In the genomic region with DNA sequence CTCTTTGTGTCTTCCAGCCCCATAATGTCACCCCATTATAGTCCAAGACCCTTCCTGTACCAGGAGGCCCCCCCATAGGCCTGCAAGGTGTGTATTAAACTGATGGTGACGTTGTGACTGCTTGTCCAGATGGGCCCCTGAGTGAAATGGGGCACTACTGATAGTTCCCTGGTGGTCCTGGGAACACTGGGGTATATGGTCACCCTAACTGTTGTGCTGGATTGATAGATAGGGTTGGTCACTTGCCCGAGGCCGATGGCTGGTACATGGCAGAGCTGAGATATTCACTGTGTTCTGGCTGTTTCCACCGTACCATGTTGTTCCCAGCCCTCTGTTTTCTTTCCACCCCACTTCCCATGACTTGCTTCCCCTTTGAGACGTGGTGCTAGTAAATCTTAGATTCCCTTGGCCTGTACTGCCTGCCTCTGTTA, we compare ENCODE assay signal across 10 cellular contexts. TPM values are rescaled to one million over a fixed set of nuclear protein-coding genes. Genes with fewer than 3 reads are reported as not detected.
A peak's percentile ranks its signal among the peaks of the same experiment; 100 is the strongest.
DNase-seq lines count a peak whose midpoint lies in the region; TF ChIP-seq lines count a peak whose summit lies in the region.
"Had no signal": no experiment of that assay in that cellular context is flagged by ENCODE, and none has a peak within 500 bp of the region (broad histone marks: within the 10 kb centered on the region; RNA-seq: fewer than 3 reads in every experiment).

No MANE protein-coding gene starts in this region.

- H3K27me3 ChIP-seq in Caco-2 (replicated peaks; ENCODE audit: control insufficient read depth, insufficient read depth, low read length), result no peaks in the 10 kb centered on the region

- H3K9me3 ChIP-seq in Caco-2, result no peaks in the 10 kb centered on the region
- H3K9me3 ChIP-seq in OCI-LY7 (ENCODE audit: low read length), result no peaks in the 10 kb centered on the region
- H3K9me3 ChIP-seq: HAP-1 had no signal

- no peaks in the 10 kb centered on the region for H3K9me2 ChIP-seq in OCI-LY7 (ENCODE audit: insufficient read depth, low read length)

- no peak for DNase-seq in Caco-2
- no peak for DNase-seq in activated T-helper 1 cell treated with anti-CD3 and anti-CD28 coated beads, Interleukin-12 subunit alpha, Interleukin-12 subunit beta, Interleukin-2, Interleukin-4 antibody, amounts not matched to agents 30 ng/mL and 10 ng/mL and 1 ng/mL, durations not matched to agents 14 hours and 24 hours and 36 hours (ENCODE audit: low spot score)
- DNase-seq in nephron progenitor cell, result no peak
- DNase-seq in cardiac septum (ENCODE audit: low spot score), result no peak
- no peak for DNase-seq in inferior parietal cortex (ENCODE audit: extremely low spot score)
- DNase-seq in OCI-LY7 (ENCODE audit: low spot score), result no peak
- DNase-seq: KG1, natural killer cell, NCI-H187 had no signal

- H3K36me3 ChIP-seq in Caco-2 (ENCODE audit: control insufficient read depth, insufficient read depth, low read length), result peaks cover 11% of the 10 kb centered on the region
- peaks cover 68% of the 10 kb centered on the region for H3K36me3 ChIP-seq in OCI-LY7 (ENCODE audit: insufficient read depth, low read length)

- H3K79me2 ChIP-seq in OCI-LY7 (ENCODE audit: insufficient read depth, low read depth, low read length), result peaks cover 7% of the 10 kb centered on the region; the same call in 1 of the 2 replicates

- peaks cover 12% of the 10 kb centered on the region for H3K4me1 Mint-ChIP-seq in Caco-2 (ENCODE audit: low read depth, unreplicated experiment)
- peaks cover 24% of the 10 kb centered on the region for H3K4me1 Mint-ChIP-seq in activated T-helper 1 cell treated with anti-CD3 and anti-CD28 coated beads, Interleukin-12 subunit alpha, Interleukin-12 subunit beta, Interleukin-2, Interleukin-4 antibody, amounts not matched to agents 30 ng/mL and 10 ng/mL and 1 ng/mL, durations not matched to agents 14 hours and 24 hours and 36 hours (ENCODE audit: low read depth)
- peaks cover 27% of the 10 kb centered on the region for H3K4me1 Mint-ChIP-seq in nephron progenitor cell

- intact Hi-C loops in Caco-2 (cut with micrococcal nuclease; ENCODE audit: unreplicated experiment) (no loop called here), cardiac septum (cut with DNase I) (no loop called here), OCI-LY7 (cut with micrococcal nuclease; ENCODE audit: unreplicated experiment) (no loop called here)
- intact Hi-C loops in activated T-helper 1 cell treated with anti-CD3 and anti-CD28 coated beads, Interleukin-12 subunit alpha, Interleukin-12 subunit beta, Interleukin-2, Interleukin-4 antibody, amounts not matched to agents 30 ng/mL and 10 ng/mL and 1 ng/mL, durations not matched to agents 14 hours and 24 hours and 36 hours (cut with micrococcal nuclease), result no loop called here

- BruUV-seq in Caco-2 (replicated peaks; lab: Mats Ljungman, UMichigan), result no TSS peak
- BruUV-seq in OCI-LY7 (replicated peaks; lab: Mats Ljungman, UMichigan), result no TSS peak

- H3K9me3 Mint-ChIP-seq in Caco-2 (ENCODE audit: unreplicated experiment) (no peaks in the 10 kb centered on the region), nephron progenitor cell (no peaks in the 10 kb centered on the region)
- H3K9me3 Mint-ChIP-seq in activated T-helper 1 cell treated with anti-CD3 and anti-CD28 coated beads, Interleukin-12 subunit alpha, Interleukin-12 subunit beta, Interleukin-2, Interleukin-4 antibody, amounts not matched to agents 30 ng/mL and 10 ng/mL and 1 ng/mL, durations not matched to agents 14 hours and 24 hours and 36 hours, result no peaks in the 10 kb centered on the region
- H3K9me3 Mint-ChIP-seq: natural killer cell had no signal

- H4K20me1 ChIP-seq in OCI-LY7 (ENCODE audit: insufficient read depth, low read length), result no peaks in the 10 kb centered on the region

- H3K4me3 ChIP-seq in Caco-2 (ENCODE audit: low read depth, low read length), result no peak overlapping the region
- no peak overlapping the region for H3K4me3 ChIP-seq in OCI-LY7 (ENCODE audit: low read depth, low read length, poor library complexity, severe bottlenecking)
- H3K4me3 ChIP-seq: HAP-1 had no signal

- H3K4me2 ChIP-seq in OCI-LY7 (ENCODE audit: low read length), result no peak overlapping the region

- TF ChIP-seq CTCF in Caco-2 (IDR thresholded peaks at IDR 0.05; ENCODE audit: insufficient read depth in 1 of 2, low read depth in 1 of 2, low read length in 1 of 2, severe bottlenecking in 1 of 2, unreplicated experiment in 1 of 2), result no peak
- no peak for TF ChIP-seq CTCF in nephron progenitor cell (IDR thresholded peaks at IDR 0.05)
- TF ChIP-seq CTCF in OCI-LY7 (conservative IDR thresholded peaks at IDR 0.05; ENCODE audit: low read length), result no peak

- POLR2A ChIA-PET in Caco-2 (lab: Charles Lee) (no interaction called here), OCI-LY7 (lab: Charles Lee) (no interaction called here)

- no peak overlapping the region for H3K27ac ChIP-seq in OCI-LY7 (ENCODE audit: low read depth, low read length, poor library complexity, severe bottlenecking)

- H3K27ac Mint-ChIP-seq in Caco-2 (ENCODE audit: unreplicated experiment) (peak overlapping the region; percentile 39), nephron progenitor cell (peak overlapping the region; percentile 70)
- peak overlapping the region; percentile 44 for H3K27ac Mint-ChIP-seq in activated T-helper 1 cell treated with anti-CD3 and anti-CD28 coated beads, Interleukin-12 subunit alpha, Interleukin-12 subunit beta, Interleukin-2, Interleukin-4 antibody, amounts not matched to agents 30 ng/mL and 10 ng/mL and 1 ng/mL, durations not matched to agents 14 hours and 24 hours and 36 hours

- no peak overlapping the region for H3K4me3 Mint-ChIP-seq in Caco-2 (ENCODE audit: unreplicated experiment)
- H3K4me3 Mint-ChIP-seq in activated T-helper 1 cell treated with anti-CD3 and anti-CD28 coated beads, Interleukin-12 subunit alpha, Interleukin-12 subunit beta, Interleukin-2, Interleukin-4 antibody, amounts not matched to agents 30 ng/mL and 10 ng/mL and 1 ng/mL, durations not matched to agents 14 hours and 24 hours and 36 hours, result no peak overlapping the region
- H3K4me3 Mint-ChIP-seq in nephron progenitor cell, result no peak overlapping the region
- H3K4me3 Mint-ChIP-seq: natural killer cell had no signal

- H3K27me3 Mint-ChIP-seq in Caco-2 (ENCODE audit: insufficient read depth, unreplicated experiment), result no peaks in the 10 kb centered on the region
- H3K27me3 Mint-ChIP-seq in activated T-helper 1 cell treated with anti-CD3 and anti-CD28 coated beads, Interleukin-12 subunit alpha, Interleukin-12 subunit beta, Interleukin-2, Interleukin-4 antibody, amounts not matched to agents 30 ng/mL and 10 ng/mL and 1 ng/mL, durations not matched to agents 14 hours and 24 hours and 36 hours (ENCODE audit: insufficient read depth), result no peaks in the 10 kb centered on the region
- no peaks in the 10 kb centered on the region for H3K27me3 Mint-ChIP-seq in nephron progenitor cell (ENCODE audit: low read depth, poor library complexity)

- peaks cover 8% of the 10 kb centered on the region for H3K4me1 ChIP-seq in Caco-2
- H3K4me1 ChIP-seq in OCI-LY7 (ENCODE audit: insufficient read depth, low read length, poor library complexity, severe bottlenecking), result peaks cover 11% of the 10 kb centered on the region

- CTCF ChIA-PET in Caco-2 (lab: Charles Lee) (no interaction called here), OCI-LY7 (lab: Charles Lee; ENCODE audit: unreplicated experiment) (no interaction called here)

- H2AFZ ChIP-seq in OCI-LY7 (ENCODE audit: low read length), result no peak overlapping the region

- H3K36me3 Mint-ChIP-seq in Caco-2 (ENCODE audit: insufficient read depth, unreplicated experiment) (peaks cover 98% of the 10 kb centered on the region), nephron progenitor cell (ENCODE audit: low read depth) (peaks cover 56% of the 10 kb centered on the region)
- H3K36me3 Mint-ChIP-seq in activated T-helper 1 cell treated with anti-CD3 and anti-CD28 coated beads, Interleukin-12 subunit alpha, Interleukin-12 subunit beta, Interleukin-2, Interleukin-4 antibody, amounts not matched to agents 30 ng/mL and 10 ng/mL and 1 ng/mL, durations not matched to agents 14 hours and 24 hours and 36 hours (ENCODE audit: low read depth), result peaks cover 30% of the 10 kb centered on the region
- H3K36me3 Mint-ChIP-seq: natural killer cell had no signal

RNA-seq across cellular contexts. Expression of a gene that starts 4.3 kb away (rescaled TPM):
- total RNA-seq in Caco-2 (2022) (90.1 and 94.5 TPM in 2 replicates), cardiac septum (24.2 TPM), OCI-LY7 (2022) (43.9 and 50.6 TPM in 2 replicates)
- total RNA-seq in activated T-helper 1 cell treated with anti-CD3 and anti-CD28 coated beads, Interleukin-12 subunit alpha, Interleukin-12 subunit beta, Interleukin-2, Interleukin-4 antibody, amounts not matched to agents 30 ng/mL and 10 ng/mL and 1 ng/mL, durations not matched to agents 14 hours and 24 hours and 36 hours, result 89.1 and 89.8 TPM in 2 replicates
- total RNA-seq in OCI-LY7 (2014; rRNA removed; shearing (Covaris generic)), result 33.8 and 34.1 TPM in 2 replicates

RNA-seq across cellular contexts. Expression of a gene that starts 40.5 kb away (rescaled TPM):
- total RNA-seq in Caco-2 (2022) (0.98 and 1.3 TPM in 2 replicates), cardiac septum (0.54 TPM), OCI-LY7 (2022) (1.3 TPM in 2 replicates)
- total RNA-seq in activated T-helper 1 cell treated with anti-CD3 and anti-CD28 coated beads, Interleukin-12 subunit alpha, Interleukin-12 subunit beta, Interleukin-2, Interleukin-4 antibody, amounts not matched to agents 30 ng/mL and 10 ng/mL and 1 ng/mL, durations not matched to agents 14 hours and 24 hours and 36 hours, result 0.39 and 0.73 TPM in 2 replicates
- 1.1 and 3.2 TPM in 2 replicates for total RNA-seq in OCI-LY7 (2014; rRNA removed; shearing (Covaris generic))

RNA-seq across cellular contexts. Expression of a gene that starts 46.3 kb away (rescaled TPM):
- total RNA-seq in Caco-2 (2022) (147 and 156 TPM in 2 replicates), cardiac septum (77.4 TPM), OCI-LY7 (2022) (118 and 124 TPM in 2 replicates)
- total RNA-seq in activated T-helper 1 cell treated with anti-CD3 and anti-CD28 coated beads, Interleukin-12 subunit alpha, Interleukin-12 subunit beta, Interleukin-2, Interleukin-4 antibody, amounts not matched to agents 30 ng/mL and 10 ng/mL and 1 ng/mL, durations not matched to agents 14 hours and 24 hours and 36 hours, result 124 and 129 TPM in 2 replicates
- 76.4 and 87.1 TPM in 2 replicates for total RNA-seq in OCI-LY7 (2014; rRNA removed; shearing (Covaris generic))

RNA-seq across cellular contexts. Expression of a gene that starts 49.0 kb away (rescaled TPM):
- total RNA-seq in Caco-2 (2022) (51.6 and 55.0 TPM in 2 replicates), cardiac septum (50.7 TPM), OCI-LY7 (2022) (32.8 and 38.1 TPM in 2 replicates)
- total RNA-seq in activated T-helper 1 cell treated with anti-CD3 and anti-CD28 coated beads, Interleukin-12 subunit alpha, Interleukin-12 subunit beta, Interleukin-2, Interleukin-4 antibody, amounts not matched to agents 30 ng/mL and 10 ng/mL and 1 ng/mL, durations not matched to agents 14 hours and 24 hours and 36 hours, result 32.6 and 36.3 TPM in 2 replicates
- total RNA-seq in OCI-LY7 (2014; rRNA removed; shearing (Covaris generic)), result 34.8 and 40.2 TPM in 2 replicates

RNA-seq across cellular contexts. Expression of a gene that starts 52.2 kb away (rescaled TPM):
- total RNA-seq in Caco-2 (2022), result 246 and 252 TPM in 2 replicates
- total RNA-seq in activated T-helper 1 cell treated with anti-CD3 and anti-CD28 coated beads, Interleukin-12 subunit alpha, Interleukin-12 subunit beta, Interleukin-2, Interleukin-4 antibody, amounts not matched to agents 30 ng/mL and 10 ng/mL and 1 ng/mL, durations not matched to agents 14 hours and 24 hours and 36 hours, result 200 and 211 TPM in 2 replicates
- 33.6 TPM for total RNA-seq in cardiac septum
- total RNA-seq in OCI-LY7 (2014; rRNA removed; shearing (Covaris generic)), result 102 and 105 TPM in 2 replicates
- 203 and 222 TPM in 2 replicates for total RNA-seq in OCI-LY7 (2022)
